ENCODE assay signal across 1 cellular context in genomic region chr10:17782921-17783665, GRCh38.
TF ChIP-seq lines count a peak whose summit lies in the region.

No MANE protein-coding gene starts in this region.

TF ChIP-seq in H1, 55 proteins besides CTCF, POLR2A, EP300 and RAD21:
- no peak for TF ChIP-seq MAX (IDR thresholded peaks at IDR 0.05)
